1 cellular context compared by ENCODE assay signal in genomic region chr1:153677718-153678518, GRCh38.
TF ChIP-seq lines count a peak whose summit lies in the region.

No MANE protein-coding gene starts in this region.

TF ChIP-seq in GM23338, 12 proteins besides CTCF, POLR2A, EP300 and RAD21:
- no peak for TF ChIP-seq JUNB (IDR thresholded peaks at IDR 0.05; ENCODE audit: unreplicated experiment)
- TF ChIP-seq REST (IDR thresholded peaks at IDR 0.05; ENCODE audit: unreplicated experiment): no peak
- no peak for TF ChIP-seq ZNF114 (CRISPR knock-in tag; IDR thresholded peaks at IDR 0.05)
- no peak for TF ChIP-seq EZH2phosphoT487 (IDR thresholded peaks at IDR 0.05; ENCODE audit: unreplicated experiment)
- no peak for TF ChIP-seq STAT1 (IDR thresholded peaks at IDR 0.05; ENCODE audit: unreplicated experiment)
- TF ChIP-seq EZH2 (IDR thresholded peaks at IDR 0.05; ENCODE audit: low read depth, unreplicated experiment): no peak
- no peak for TF ChIP-seq POLR2AphosphoS5 (IDR thresholded peaks at IDR 0.05; ENCODE audit: low read depth)
- no peak for TF ChIP-seq ZNF462 (CRISPR knock-in tag; IDR thresholded peaks at IDR 0.05)
- no peak for TF ChIP-seq ZNF331 (CRISPR knock-in tag; IDR thresholded peaks at IDR 0.05; ENCODE audit: low read depth)
- TF ChIP-seq ETS1 (IDR thresholded peaks at IDR 0.05): no peak
- TF ChIP-seq NANOG (IDR thresholded peaks at IDR 0.05; ENCODE audit: borderline replicate concordance): no peak
- TF ChIP-seq CREB1 (CRISPR knock-in tag; IDR thresholded peaks at IDR 0.05; ENCODE audit: low read depth): no peak
